In the genomic region with DNA sequence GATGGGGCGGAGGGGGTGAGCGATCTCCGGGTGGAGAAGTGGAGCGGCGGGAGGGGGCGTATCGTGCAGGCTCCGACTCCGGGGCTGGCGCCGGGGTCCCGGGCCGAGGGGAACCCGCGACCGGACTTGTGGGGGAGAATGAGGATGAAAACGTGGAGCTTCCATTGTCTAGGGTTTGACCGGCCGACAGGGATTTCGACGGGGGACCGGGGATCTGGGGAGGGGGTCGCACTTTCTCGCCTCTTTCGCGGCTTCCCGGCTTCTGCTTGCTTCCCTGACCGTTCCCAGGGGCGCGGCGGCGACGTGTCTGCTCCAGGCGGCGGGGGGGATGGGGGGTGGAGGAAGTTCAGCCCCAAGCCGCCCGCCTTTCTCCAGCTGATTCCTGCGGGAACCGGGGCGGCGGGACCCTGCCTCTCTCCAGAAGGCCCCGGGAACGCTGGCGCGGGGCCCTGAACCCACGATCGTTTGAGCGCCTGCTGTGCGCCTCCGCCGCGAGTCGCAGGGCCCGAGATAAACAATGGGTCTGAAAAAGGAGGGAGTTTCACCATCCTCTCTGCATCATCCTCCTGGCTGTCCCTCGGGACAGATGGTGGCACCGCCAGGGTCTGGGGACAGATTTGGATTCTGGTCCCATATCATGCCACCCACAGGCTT, we compare ENCODE assay signal across 8 cellular contexts. TPM values are rescaled to one million over a fixed set of nuclear protein-coding genes. Genes with fewer than 3 reads are reported as not detected.
A peak's percentile ranks its signal among the peaks of the same experiment; 100 is the strongest.
DNase-seq lines count a peak whose midpoint lies in the region; ATAC-seq, FAIRE-seq and TF ChIP-seq lines count a peak whose summit lies in the region.

No MANE protein-coding gene starts in this region.

- TF ChIP-seq CTCF in WERI-Rb-1 (IDR thresholded peaks at IDR 0.05; ENCODE audit: low read depth, low read length) (no peak), endothelial cell of umbilical vein (IDR thresholded peaks at IDR 0.05; ENCODE audit: extremely low read depth in 1 of 2, insufficient read depth in 1 of 2, low read depth in 1 of 2, low read length in 2 of 2) (no peak)

- H4K20me1 ChIP-seq in BLaER1: peaks cover 32% of the 10 kb centered on the region
- no peaks in the 10 kb centered on the region for H4K20me1 ChIP-seq in endothelial cell of umbilical vein (replicated peaks; ENCODE audit: control insufficient read depth, extremely low read depth, insufficient read depth, low read length)

- no peaks in the 10 kb centered on the region for H3K9me1 ChIP-seq in endothelial cell of umbilical vein (replicated peaks; ENCODE audit: control insufficient read depth, extremely low read depth, insufficient read depth, low read length)

- H3K27me3 ChIP-seq in BLaER1 (no peaks in the 10 kb centered on the region), WERI-Rb-1 (ENCODE audit: insufficient read depth, low read depth, severe bottlenecking) (no peaks in the 10 kb centered on the region), endothelial cell of umbilical vein (ENCODE audit: control insufficient read depth in 2 of 2, insufficient read depth in 2 of 2, low read length in 2 of 2) (no peaks in the 10 kb centered on the region), aorta (ENCODE audit: control insufficient read depth in 1 of 2, insufficient read depth in 2 of 2, low read length in 1 of 2) (no peaks in the 10 kb centered on the region)

- peak; percentile 35 for TF ChIP-seq POLR2A in endothelial cell of umbilical vein (IDR thresholded peaks at IDR 0.05; ENCODE audit: low read depth, low read length)

- in situ Hi-C loops in KBM-7 (cut with MboI; ENCODE audit: low pct_unique_long_range_greater_than_20kb, low sequenced_read_pairs): no loop called here

- CTCF ChIA-PET in HEK293T (lab: Yijun Ruan, JAX) (interaction anchor here (1.9 kb wide), 1 partner anchor 15 kb away, joined by 4 read pairs; no protein-coding TSS in a partner anchor), endothelial cell of umbilical vein (lab: Charles Lee) (interaction anchor here (0.6 to 5.2 kb wide), 6 partner anchors 10 to 35 kb away, joined by 3 to 40 read pairs (median 4); no protein-coding TSS in a partner anchor)

- H3K4me2 ChIP-seq in BLaER1 (peak overlapping the region; percentile 90), endothelial cell of umbilical vein (ENCODE audit: insufficient read depth, low read length) (peak overlapping the region; percentile 95)

- dilution Hi-C loops in endothelial cell of umbilical vein (cut with MboI; ENCODE audit: extremely low pct_ligation_motif_present, low sequenced_read_pairs): no loop called here

- WGBS in aorta, 2 donors: 0 to 1% methylated on average over 39 to 56 of the region's 56 CpGs

- H3K9ac ChIP-seq in BLaER1 (peak overlapping the region; percentile 99), endothelial cell of umbilical vein (replicated peaks; ENCODE audit: extremely low read depth, insufficient read depth, low read length) (peak overlapping the region; percentile 99)

- H3K9me3 ChIP-seq in BLaER1 (no peaks in the 10 kb centered on the region), WERI-Rb-1 (ENCODE audit: severe bottlenecking) (no peaks in the 10 kb centered on the region), endothelial cell of umbilical vein (replicated peaks; ENCODE audit: control insufficient read depth, insufficient read depth, low read length) (no peaks in the 10 kb centered on the region), aorta (ENCODE audit: control insufficient read depth, low read length) (no peaks in the 10 kb centered on the region)

- POLR2A ChIA-PET in HEK293T (lab: Yijun Ruan, JAX) (interaction anchor here (1.7 to 2.2 kb wide), 2 partner anchors 34 to 41 kb away, joined by 4 to 11 read pairs; no protein-coding TSS in a partner anchor), endothelial cell of umbilical vein (lab: Charles Lee) (interaction anchor here (2.1 to 4.6 kb wide), 2 partner anchors 10 kb away, joined by 8 to 24 read pairs; no protein-coding TSS in a partner anchor)

- H2AFZ ChIP-seq in endothelial cell of umbilical vein (ENCODE audit: low read depth, low read length): no peak overlapping the region

- ATAC-seq in aorta (ENCODE audit: low FRiP score): peak; percentile 37
- ATAC-seq in HG03159 (IDR thresholded peaks at IDR 0.05; ENCODE audit: unreplicated experiment): no peak

- H3K4me3 ChIP-seq in BLaER1 (peak overlapping the region; percentile 97), WERI-Rb-1 (ENCODE audit: low read depth, low read length) (peak overlapping the region; percentile 85), endothelial cell of umbilical vein (replicated peaks in 1 of 3; ENCODE audit: insufficient read depth in 1 of 3, low read depth in 1 of 3, low read length in 3 of 3) (peak overlapping the region; percentile 64 to 96 (median 95)), aorta (ENCODE audit: low read length in 2 of 2) (peak overlapping the region; percentile 91 to 92)

- peak; percentile 25 for DNase-seq in HEK293T (ENCODE audit: extremely low spot score)
- DNase-seq in WERI-Rb-1: peak; percentile 48
- DNase-seq in endothelial cell of umbilical vein (ENCODE audit: low read depth, low spot score): peak; percentile 35
- peak; percentile 45 for DNase-seq in myocyte (ENCODE audit: low read depth)
- DNase-seq in aorta: peak; percentile 83 to 86
- no peak for DNase-seq in KBM-7

- H3K4me1 ChIP-seq in BLaER1 (peaks cover 66% of the 10 kb centered on the region), endothelial cell of umbilical vein (ENCODE audit: control insufficient read depth, extremely low read depth, insufficient read depth, low read length) (peaks cover 32% of the 10 kb centered on the region), aorta (ENCODE audit: control insufficient read depth in 1 of 2, insufficient read depth in 2 of 2, low read length in 2 of 2) (no peaks in the 10 kb centered on the region)

- peaks cover 57% of the 10 kb centered on the region for H3K79me2 ChIP-seq in endothelial cell of umbilical vein (ENCODE audit: control insufficient read depth, insufficient read depth, low read length)

- FAIRE-seq in endothelial cell of umbilical vein (lab: Jason Lieb, UNC): no peak

- intact Hi-C loops in endothelial cell of umbilical vein (cut with micrococcal nuclease): loop anchor here (1.0 to 10.0 kb wide), 4 partner anchors 10 to 826 kb away; a partner anchor contains a TSS
- intact Hi-C loops in aorta (cut with DNase I): no loop called here

- H3K27ac ChIP-seq in BLaER1 (peak overlapping the region; percentile 99), WERI-Rb-1 (peak overlapping the region; percentile 95), endothelial cell of umbilical vein (ENCODE audit: insufficient read depth, low read depth, low read length) (peak overlapping the region; percentile 100), aorta (ENCODE audit: low read depth in 1 of 2, low read length in 2 of 2) (peak overlapping the region; percentile 95 to 96)

- H3K36me3 ChIP-seq in BLaER1 (peaks cover 23% of the 10 kb centered on the region), WERI-Rb-1 (peaks cover 17% of the 10 kb centered on the region), endothelial cell of umbilical vein (ENCODE audit: control insufficient read depth in 2 of 2, extremely low read depth in 1 of 2, insufficient read depth in 2 of 2, low read length in 2 of 2) (peaks cover 7 to 16% of the 10 kb centered on the region in 2 experiments), aorta (ENCODE audit: control insufficient read depth in 1 of 2, insufficient read depth in 2 of 2, low read length in 1 of 2) (peaks cover 0 to 5% of the 10 kb centered on the region in 2 donors)

- BruUV-seq in endothelial cell of umbilical vein (replicated peaks; lab: Mats Ljungman, UMichigan): no TSS peak

TF ChIP-seq in HEK293T, 16 proteins besides CTCF, POLR2A, EP300 and RAD21:
- TF ChIP-seq ZNF384 (IDR thresholded peaks at IDR 0.05) (no peak), CTBP1 (IDR thresholded peaks at IDR 0.05; ENCODE audit: borderline replicate concordance) (no peak), ARNT (IDR thresholded peaks at IDR 0.05) (no peak), TARDBP (IDR thresholded peaks at IDR 0.05) (no peak), LEF1 (IDR thresholded peaks at IDR 0.05; ENCODE audit: borderline replicate concordance) (no peak), NFRKB (IDR thresholded peaks at IDR 0.05) (no peak), L3MBTL2 (conservative IDR thresholded peaks at IDR 0.05) (peak; percentile 16; the same call in 1 of the 2 replicates)

TF ChIP-seq in endothelial cell of umbilical vein, 7 proteins besides CTCF, POLR2A, EP300 and RAD21 (continues in another document):
- TF ChIP-seq MYC (IDR thresholded peaks at IDR 0.05; ENCODE audit: low read depth, low read length): no peak
- no peak for TF ChIP-seq EZH2 (IDR thresholded peaks at IDR 0.05; ENCODE audit: borderline replicate concordance, low read depth, low read length, severe bottlenecking)
- TF ChIP-seq GATA2 (IDR thresholded peaks at IDR 0.05; ENCODE audit: insufficient read depth, insufficient read length, low read depth, low read length): no peak
- TF ChIP-seq POLR2AphosphoS5 (IDR thresholded peaks at IDR 0.05; ENCODE audit: insufficient read depth, low read depth, low read length): no peak

RNA-seq across cellular contexts. Expression of a gene that starts 0.8 kb away (rescaled TPM):
- total RNA-seq in endothelial cell of umbilical vein (875 and 924 TPM in 2 replicates), myocyte (324 and 355 TPM in 2 replicates), aorta (1,000 to 10,000 TPM in 1 of 2 donors, 100 to 1,000 TPM in 1; 695 to 1,409 TPM)
- polyA plus RNA-seq in endothelial cell of umbilical vein (356 and 430 TPM in 2 replicates), aorta (100 to 1,000 TPM; 800 to 937 TPM)
- polyA plus RNA-seq in endothelial cell of umbilical vein (2011; cell fraction: cytosol; rRNA removed): 649 and 651 TPM in 2 replicates
- polyA plus RNA-seq in endothelial cell of umbilical vein (2011; cell fraction: nucleus; rRNA removed): 485 and 680 TPM in 2 replicates
- polyA plus RNA-seq in endothelial cell of umbilical vein (2012): 943 and 960 TPM in 2 replicates
- polyA minus RNA-seq in endothelial cell of umbilical vein: 357 TPM in 2 replicates
- 149 TPM for polyA minus RNA-seq in endothelial cell of umbilical vein (2011; cell fraction: cytosol; rRNA and poly(A)+ RNA removed)
- polyA minus RNA-seq in endothelial cell of umbilical vein (2011; cell fraction: nucleus; rRNA and poly(A)+ RNA removed): 220 and 242 TPM in 2 replicates
- 730 TPM for polyA plus RNA-seq in myocyte (2012)

RNA-seq across cellular contexts. Expression of a gene that starts 34.6 kb away (rescaled TPM):
- total RNA-seq in endothelial cell of umbilical vein (98.9 and 107 TPM in 2 replicates), myocyte (23.8 and 29.2 TPM in 2 replicates), aorta (10 to 100 TPM; 51.3 to 56.7 TPM)
- polyA plus RNA-seq in endothelial cell of umbilical vein (62.1 and 81.5 TPM in 2 replicates), aorta (10 to 100 TPM; 17.6 to 30.3 TPM)
- 82.7 and 92.5 TPM in 2 replicates for polyA plus RNA-seq in endothelial cell of umbilical vein (2011; cell fraction: cytosol; rRNA removed)
- polyA plus RNA-seq in endothelial cell of umbilical vein (2011; cell fraction: nucleus; rRNA removed): 40.7 and 44.4 TPM in 2 replicates
- polyA plus RNA-seq in endothelial cell of umbilical vein (2012): 97.1 and 112 TPM in 2 replicates
- polyA minus RNA-seq in endothelial cell of umbilical vein: 128 and 129 TPM in 2 replicates
- 108 TPM for polyA minus RNA-seq in endothelial cell of umbilical vein (2011; cell fraction: cytosol; rRNA and poly(A)+ RNA removed)
- 36.2 and 41.4 TPM in 2 replicates for polyA minus RNA-seq in endothelial cell of umbilical vein (2011; cell fraction: nucleus; rRNA and poly(A)+ RNA removed)
- polyA plus RNA-seq in myocyte (2012): 74.6 TPM
